Comparison of ENCODE assay signal across 13 cellular contexts in the genomic region with DNA sequence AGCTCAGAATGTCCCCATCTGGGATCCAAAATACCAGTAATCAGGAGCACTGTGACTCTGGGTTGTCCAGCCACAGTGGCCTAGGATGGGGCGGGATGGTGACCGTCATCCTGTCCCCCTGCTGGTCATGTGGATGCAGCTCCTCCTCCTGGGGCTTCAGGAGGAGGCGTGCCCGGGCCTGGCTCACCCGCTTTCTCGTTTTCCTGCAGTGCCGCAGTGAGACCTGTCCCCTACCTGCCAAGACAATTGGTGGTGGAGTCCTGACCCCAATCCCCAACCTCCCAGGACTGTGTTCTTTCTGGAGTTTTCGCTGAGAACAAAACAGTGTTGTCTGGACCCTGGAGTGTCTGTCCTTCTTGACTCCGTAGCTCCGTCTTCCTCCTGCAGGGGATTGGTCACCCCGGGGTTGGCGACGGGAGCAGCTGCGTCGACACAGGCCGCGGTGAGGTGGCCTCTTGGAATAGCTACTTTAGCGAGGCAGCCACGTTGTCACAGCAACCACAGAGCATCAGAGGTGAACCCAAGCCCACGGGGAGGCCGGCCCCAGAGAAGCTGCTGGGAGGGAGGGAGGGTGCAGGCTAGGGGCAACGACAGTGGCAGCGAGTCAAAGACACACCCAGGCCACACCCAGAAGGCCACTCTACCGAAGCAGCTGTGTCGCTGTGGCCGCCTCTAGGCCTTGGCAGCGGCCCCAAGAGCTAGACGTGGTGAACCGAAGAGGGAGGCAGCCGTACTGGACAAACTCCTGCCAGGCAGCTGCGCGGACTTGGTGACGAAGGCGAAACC. TPM values are rescaled to one million over a fixed set of nuclear protein-coding genes. Genes with fewer than 3 reads are reported as not detected.
DNase-seq lines count a peak whose midpoint lies in the region; ATAC-seq and TF ChIP-seq lines count a peak whose summit lies in the region.
"Had no signal": no experiment of that assay in that cellular context is flagged by ENCODE, and none has a peak within 500 bp of the region (broad histone marks: within the 10 kb centered on the region; RNA-seq: fewer than 3 reads in every experiment).

No MANE protein-coding gene starts in this region.

- H3K36me3 Mint-ChIP-seq in WTC11, result no peaks in the 10 kb centered on the region
- H3K36me3 Mint-ChIP-seq in naive thymus-derived CD4-positive, alpha-beta T cell, result no peaks in the 10 kb centered on the region
- H3K36me3 Mint-ChIP-seq: activated naive CD8-positive, alpha-beta T cell treated with anti-CD3 and anti-CD28 coated beads for 36 hours had no signal

- WGBS in mesenchymal stem cell, result 63% methylated on average over 34 of the region's 34 CpGs

- no peak overlapping the region for H3K4me2 ChIP-seq in mesenchymal stem cell (ENCODE audit: low read length, poor library complexity, severe bottlenecking)
- H3K4me2 ChIP-seq: KMS-11 had no signal

- no peak overlapping the region for H4K8ac ChIP-seq in mesenchymal stem cell (ENCODE audit: low read length)

- POLR2A ChIA-PET in BJ (lab: Charles Lee), result no interaction called here
- POLR2A ChIA-PET in WTC11 (lab: Charles Lee), result interaction anchor here (1.1 to 1.6 kb wide), 2 partner anchors 82 to 90 kb away, joined by 4 read pairs; a partner anchor contains a TSS
- POLR2A ChIA-PET in naive thymus-derived CD4-positive, alpha-beta T cell (lab: Charles Lee), result interaction anchor here (0.8 kb wide), 1 partner anchor 13 kb away, joined by 6 read pairs; no protein-coding TSS in a partner anchor

- no peaks in the 10 kb centered on the region for H3K79me1 ChIP-seq in mesenchymal stem cell (replicated peaks; ENCODE audit: low read length, poor library complexity, severe bottlenecking)

- H3K27me3 ChIP-seq in BJ (ENCODE audit: control insufficient read depth, insufficient read depth, low read length), result no peaks in the 10 kb centered on the region
- H3K27me3 ChIP-seq in mesenchymal stem cell (ENCODE audit: control insufficient read depth in 1 of 2, insufficient read depth in 1 of 2, low read length in 2 of 2), result peaks cover 0 to 49% of the 10 kb centered on the region in 2 experiments
- no peaks in the 10 kb centered on the region for H3K27me3 ChIP-seq in naive thymus-derived CD4-positive, alpha-beta T cell (ENCODE audit: control insufficient read depth in 2 of 2, insufficient read depth in 2 of 2, low read length in 2 of 2)
- H3K27me3 ChIP-seq in MG63, result no peaks in the 10 kb centered on the region

- H3K4ac ChIP-seq in mesenchymal stem cell (ENCODE audit: low read depth in 1 of 2, low read length in 2 of 2), result no peak overlapping the region

- no peak overlapping the region for H4K91ac ChIP-seq in mesenchymal stem cell (ENCODE audit: low read length)

- H3K4me1 ChIP-seq in mesenchymal stem cell (ENCODE audit: control insufficient read depth, insufficient read depth, low read depth, low read length), result no peaks in the 10 kb centered on the region
- H3K4me1 ChIP-seq in naive thymus-derived CD4-positive, alpha-beta T cell (ENCODE audit: control insufficient read depth in 2 of 2, insufficient read depth in 2 of 2, low read length in 2 of 2), result peaks cover 0 to 3% of the 10 kb centered on the region in 2 donors

- H3K9ac ChIP-seq in mesenchymal stem cell (ENCODE audit: low read length), result no peak overlapping the region
- H3K9ac ChIP-seq: KMS-11 had no signal

- H2AFZ ChIP-seq in mesenchymal stem cell (ENCODE audit: low read depth, low read length), result no peak overlapping the region

- peak overlapping the region; percentile 53; the same call in 1 of the 2 replicates for H3K27ac Mint-ChIP-seq in WTC11
- no peak overlapping the region for H3K27ac Mint-ChIP-seq in naive thymus-derived CD4-positive, alpha-beta T cell
- H3K27ac Mint-ChIP-seq: activated naive CD8-positive, alpha-beta T cell treated with anti-CD3 and anti-CD28 coated beads for 36 hours; stimulated activated naive CD8-positive, alpha-beta T cell treated with anti-CD3 and anti-CD28 coated beads, Interleukin-15, Interleukin-2, amounts not matched to agents 100 ng/mL and 50 ng/mL, for 24 hours; T-helper 1 cell treated with Interleukin-12 subunit alpha and Interleukin-12 subunit beta and Interleukin-4 antibody, amounts not matched to agents 30 μg/mL and 1 μg/mL, for 36 hours had no signal

- H2BK12ac ChIP-seq in mesenchymal stem cell (ENCODE audit: low read length in 2 of 2), result no peak overlapping the region

- H3K27me3 Mint-ChIP-seq in WTC11 (ENCODE audit: low read depth), result peaks cover 4% of the 10 kb centered on the region
- peaks cover under 1 to 32% (median 7%) of the 10 kb centered on the region in 5 donors for H3K27me3 Mint-ChIP-seq in naive thymus-derived CD4-positive, alpha-beta T cell

- no peak overlapping the region for H3K18ac ChIP-seq in mesenchymal stem cell (ENCODE audit: low read depth in 1 of 2, low read length in 2 of 2)

- H3K9me3 Mint-ChIP-seq in WTC11, result peaks cover under 1% of the 10 kb centered on the region; the same call in 1 of the 2 replicates
- H3K9me3 Mint-ChIP-seq in naive thymus-derived CD4-positive, alpha-beta T cell, result peaks cover 0 to 1% (median 0%) of the 10 kb centered on the region in 11 donors
- H3K9me3 Mint-ChIP-seq: activated naive CD8-positive, alpha-beta T cell treated with anti-CD3 and anti-CD28 coated beads for 36 hours; stimulated activated naive CD8-positive, alpha-beta T cell treated with anti-CD3 and anti-CD28 coated beads, Interleukin-15, Interleukin-2, amounts not matched to agents 100 ng/mL and 50 ng/mL, for 24 hours; T-helper 1 cell treated with Interleukin-12 subunit alpha and Interleukin-12 subunit beta and Interleukin-4 antibody, amounts not matched to agents 30 μg/mL and 1 μg/mL, for 36 hours had no signal

- TF ChIP-seq CTCF in BJ (IDR thresholded peaks at IDR 0.05; ENCODE audit: insufficient read depth, low read depth, low read length), result peak; percentile 38
- no peak; the same call in none of the 2 replicates for TF ChIP-seq CTCF in WTC11 (IDR thresholded peaks at IDR 0.05)

- ATAC-seq in WTC11 (peak; percentile 89), GM21447 (IDR thresholded peaks at IDR 0.05; ENCODE audit: unreplicated experiment) (no peak), HG02571 (IDR thresholded peaks at IDR 0.05; ENCODE audit: unreplicated experiment) (no peak)
- no peak for ATAC-seq in naive thymus-derived CD4-positive, alpha-beta T cell

- no peak overlapping the region for H2BK5ac ChIP-seq in mesenchymal stem cell (ENCODE audit: low read depth, low read length, poor library complexity, severe bottlenecking)

- no peak overlapping the region for H2AK5ac ChIP-seq in mesenchymal stem cell (ENCODE audit: low read length, severe bottlenecking)

- no peak overlapping the region for H2BK120ac ChIP-seq in mesenchymal stem cell (ENCODE audit: low read depth, low read length)

- peaks cover 7% of the 10 kb centered on the region for H3K4me1 Mint-ChIP-seq in WTC11
- peaks cover 0 to 3% (median 2%) of the 10 kb centered on the region in 7 donors for H3K4me1 Mint-ChIP-seq in naive thymus-derived CD4-positive, alpha-beta T cell
- H3K4me1 Mint-ChIP-seq: activated naive CD8-positive, alpha-beta T cell treated with anti-CD3 and anti-CD28 coated beads for 36 hours had no signal

- intact Hi-C loops in naive thymus-derived CD4-positive, alpha-beta T cell (cut with micrococcal nuclease), result no loop called here

- no peak overlapping the region for H3K4me3 ChIP-seq in BJ (ENCODE audit: low read depth, low read length)
- H3K4me3 ChIP-seq in mesenchymal stem cell (ENCODE audit: insufficient read depth in 1 of 2, low read depth in 1 of 2, low read length in 2 of 2), result peak overlapping the region in 1 of 2 experiments; percentile 41
- no peak overlapping the region for H3K4me3 ChIP-seq in naive thymus-derived CD4-positive, alpha-beta T cell (ENCODE audit: low read length)
- no peak overlapping the region for H3K4me3 ChIP-seq in MG63

- no peak overlapping the region for H3K23ac ChIP-seq in mesenchymal stem cell (ENCODE audit: low read length in 2 of 2)

- no peak overlapping the region for H3K14ac ChIP-seq in mesenchymal stem cell (ENCODE audit: low read length in 2 of 2)

- H3K9me3 ChIP-seq in mesenchymal stem cell (ENCODE audit: control insufficient read depth, low read length), result no peaks in the 10 kb centered on the region
- H3K9me3 ChIP-seq in naive thymus-derived CD4-positive, alpha-beta T cell (ENCODE audit: control insufficient read depth in 2 of 3, low read length in 3 of 3), result no peaks in the 10 kb centered on the region
- no peaks in the 10 kb centered on the region for H3K9me3 ChIP-seq in MG63

- H3K4me3 Mint-ChIP-seq in WTC11, result peak overlapping the region; percentile 30; the same call in 1 of the 2 replicates
- no peak overlapping the region for H3K4me3 Mint-ChIP-seq in naive thymus-derived CD4-positive, alpha-beta T cell
- H3K4me3 Mint-ChIP-seq: activated naive CD8-positive, alpha-beta T cell treated with anti-CD3 and anti-CD28 coated beads for 36 hours; stimulated activated naive CD8-positive, alpha-beta T cell treated with anti-CD3 and anti-CD28 coated beads, Interleukin-15, Interleukin-2, amounts not matched to agents 100 ng/mL and 50 ng/mL, for 24 hours; T-helper 1 cell treated with Interleukin-12 subunit alpha and Interleukin-12 subunit beta and Interleukin-4 antibody, amounts not matched to agents 30 μg/mL and 1 μg/mL, for 36 hours had no signal

- no peak overlapping the region for H3K27ac ChIP-seq in mesenchymal stem cell (ENCODE audit: low read length, poor library complexity, severe bottlenecking)
- no peak overlapping the region for H3K27ac ChIP-seq in naive thymus-derived CD4-positive, alpha-beta T cell (ENCODE audit: low read depth, low read length)
- H3K27ac ChIP-seq: KMS-11 had no signal

- no peak for DNase-seq in BJ (ENCODE audit: low read depth)
- DNase-seq in HuH-7 (ENCODE audit: low spot score), result peak; percentile 67
- peak; percentile 82 for DNase-seq in WTC11 (ENCODE audit: low spot score)
- DNase-seq in mesenchymal stem cell, result peak; percentile 14
- DNase-seq in naive thymus-derived CD4-positive, alpha-beta T cell, result no peak
- no peak for DNase-seq in MG63
- DNase-seq: activated naive CD8-positive, alpha-beta T cell treated with anti-CD3 and anti-CD28 coated beads for 36 hours; GDM1 had no signal

- CTCF ChIA-PET in BJ (lab: Yijun Ruan, JAX) (interaction anchor here (0.7 to 7.8 kb wide), 6 partner anchors 8 to 114 kb away, joined by 3 to 82 read pairs (median 6); a partner anchor contains a TSS), WTC11 (lab: Charles Lee) (interaction anchor here (0.6 to 3.2 kb wide), 43 partner anchors 8 to 323 kb away, joined by 3 to 35 read pairs (median 4); a partner anchor contains a TSS)
- CTCF ChIA-PET in naive thymus-derived CD4-positive, alpha-beta T cell (lab: Charles Lee), result interaction anchor here (1.5 kb wide), 1 partner anchor 109 kb away, joined by 5 read pairs; no protein-coding TSS in a partner anchor

- H2BK15ac ChIP-seq in mesenchymal stem cell (ENCODE audit: low read depth, poor library complexity, severe bottlenecking), result no peak overlapping the region

- H3K36me3 ChIP-seq in BJ (ENCODE audit: control insufficient read depth, insufficient read depth, low read length), result no peaks in the 10 kb centered on the region
- peaks cover 0 to 4% of the 10 kb centered on the region in 2 experiments for H3K36me3 ChIP-seq in mesenchymal stem cell (ENCODE audit: control insufficient read depth in 1 of 2, insufficient read depth in 2 of 2, low read depth in 1 of 2, low read length in 2 of 2)
- no peaks in the 10 kb centered on the region for H3K36me3 ChIP-seq in naive thymus-derived CD4-positive, alpha-beta T cell (ENCODE audit: control insufficient read depth in 2 of 3, insufficient read depth in 3 of 3, low read length in 3 of 3)
- no peaks in the 10 kb centered on the region for H3K36me3 ChIP-seq in MG63

RNA-seq across cellular contexts. Expression of a gene that starts 10.1 kb away (rescaled TPM):
- 71.8 and 89.1 TPM in 2 replicates for polyA plus RNA-seq in BJ (2011; rRNA removed)
- 10.2 and 17.1 TPM in 2 replicates for polyA minus RNA-seq in BJ (2011; rRNA and poly(A)+ RNA removed)
- 114 to 120 TPM (median 114 TPM) in 3 replicates for total RNA-seq in WTC11 (2021)
- polyA plus RNA-seq in mesenchymal stem cell (2013, experiment 1 of 2), result 104 TPM
- 102 TPM for polyA plus RNA-seq in mesenchymal stem cell (2013, experiment 2 of 2)
- total RNA-seq in naive thymus-derived CD4-positive, alpha-beta T cell, result 10 to 100 TPM; 75.5 to 95.2 (median 88.1) TPM
- 10 to 100 TPM in 1 of 2 donors, 1 to 10 TPM in 1; 8.7 to 11.0 TPM for polyA plus RNA-seq in naive thymus-derived CD4-positive, alpha-beta T cell
- 98.5 and 127 TPM in 2 replicates for total RNA-seq in MG63 (2014; rRNA removed; shearing (Covaris generic); ENCODE audit: low replicate concordance)

RNA-seq across cellular contexts. Expression of a gene that starts 10.5 kb away (rescaled TPM):
- 0.26 and 0.56 TPM in 2 replicates for polyA plus RNA-seq in BJ (2011; rRNA removed)
- 0.24 TPM in 1 of 2 replicates, not detected in the other for polyA minus RNA-seq in BJ (2011; rRNA and poly(A)+ RNA removed)
- 8.2 to 17.1 TPM (median 15.3 TPM) in 3 replicates for total RNA-seq in WTC11 (2021)
- polyA plus RNA-seq in mesenchymal stem cell (2013, experiment 1 of 2), result 1.0 TPM
- 0.88 TPM for polyA plus RNA-seq in mesenchymal stem cell (2013, experiment 2 of 2)
- total RNA-seq in naive thymus-derived CD4-positive, alpha-beta T cell, result under 1 TPM in 4 of 5 experiments, not detected in 1; 0.59 to 0.93 (median 0.68) TPM
- 1 to 10 TPM in 1 of 2 donors, under 1 TPM in 1; 0.77 to 3.1 TPM for polyA plus RNA-seq in naive thymus-derived CD4-positive, alpha-beta T cell
- 1.2 TPM in 1 of 2 replicates, not detected in the other for total RNA-seq in MG63 (2014; rRNA removed; shearing (Covaris generic); ENCODE audit: low replicate concordance)

RNA-seq across cellular contexts. Expression of a gene that starts 33.5 kb away (rescaled TPM):
- polyA plus RNA-seq in BJ (2011; rRNA removed), result not detected in 2 replicates
- not detected in 2 replicates for polyA minus RNA-seq in BJ (2011; rRNA and poly(A)+ RNA removed)
- 2.6 to 5.4 TPM (median 5.0 TPM) in 3 replicates for total RNA-seq in WTC11 (2021)
- polyA plus RNA-seq in mesenchymal stem cell (2013, experiment 1 of 2), result not detected
- not detected for polyA plus RNA-seq in mesenchymal stem cell (2013, experiment 2 of 2)
- total RNA-seq in naive thymus-derived CD4-positive, alpha-beta T cell, result under 1 TPM in 2 of 5 experiments, not detected in 3; 0.39 to 0.92 TPM
- polyA plus RNA-seq in naive thymus-derived CD4-positive, alpha-beta T cell, result not detected
- total RNA-seq in MG63 (2014; rRNA removed; shearing (Covaris generic); ENCODE audit: low replicate concordance), result 0.03 TPM in 1 of 2 replicates, not detected in the other

RNA-seq across cellular contexts. Expression of a gene that starts 44.8 kb away (rescaled TPM):
- 39.0 and 44.9 TPM in 2 replicates for polyA plus RNA-seq in BJ (2011; rRNA removed)
- 3.7 and 3.9 TPM in 2 replicates for polyA minus RNA-seq in BJ (2011; rRNA and poly(A)+ RNA removed)
- 4.0 to 4.3 TPM (median 4.0 TPM) in 3 replicates for total RNA-seq in WTC11 (2021)
- 29.7 TPM for polyA plus RNA-seq in mesenchymal stem cell (2013, experiment 1 of 2)
- polyA plus RNA-seq in mesenchymal stem cell (2013, experiment 2 of 2), result 30.2 TPM
- 10 to 100 TPM; 13.0 to 45.9 (median 22.7) TPM for total RNA-seq in naive thymus-derived CD4-positive, alpha-beta T cell
- 10 to 100 TPM; 17.8 to 18.8 TPM for polyA plus RNA-seq in naive thymus-derived CD4-positive, alpha-beta T cell
- total RNA-seq in MG63 (2014; rRNA removed; shearing (Covaris generic); ENCODE audit: low replicate concordance), result 92.8 and 140 TPM in 2 replicates

RNA-seq across cellular contexts. Expression of a gene that starts 47.4 kb away (rescaled TPM):
- not detected in 2 replicates for polyA plus RNA-seq in BJ (2011; rRNA removed)
- polyA minus RNA-seq in BJ (2011; rRNA and poly(A)+ RNA removed), result not detected in 2 replicates
- total RNA-seq in WTC11 (2021), result 3.1 to 4.7 TPM (median 3.7 TPM) in 3 replicates
- not detected for polyA plus RNA-seq in mesenchymal stem cell (2013, experiment 1 of 2)
- not detected for polyA plus RNA-seq in mesenchymal stem cell (2013, experiment 2 of 2)
- 1 to 10 TPM in 3 of 5 experiments, under 1 TPM in 2; 0.73 to 7.5 (median 1.5) TPM for total RNA-seq in naive thymus-derived CD4-positive, alpha-beta T cell
- polyA plus RNA-seq in naive thymus-derived CD4-positive, alpha-beta T cell, result under 1 TPM; 0.19 to 0.46 TPM
- total RNA-seq in MG63 (2014; rRNA removed; shearing (Covaris generic); ENCODE audit: low replicate concordance), result not detected in 2 replicates

Comparison
In these comparisons a context has a peak if more than half of its experiments do, and no peak if none do; other contexts are left out.
1. DNase-seq: peak in HuH-7 (single experiment), WTC11 (single experiment) and mesenchymal stem cell (single experiment); none in BJ (single experiment), naive thymus-derived CD4-positive, alpha-beta T cell (0 of 9) and MG63 (single experiment).